ENCODE assay signal across 19 cellular contexts in the genomic region with DNA sequence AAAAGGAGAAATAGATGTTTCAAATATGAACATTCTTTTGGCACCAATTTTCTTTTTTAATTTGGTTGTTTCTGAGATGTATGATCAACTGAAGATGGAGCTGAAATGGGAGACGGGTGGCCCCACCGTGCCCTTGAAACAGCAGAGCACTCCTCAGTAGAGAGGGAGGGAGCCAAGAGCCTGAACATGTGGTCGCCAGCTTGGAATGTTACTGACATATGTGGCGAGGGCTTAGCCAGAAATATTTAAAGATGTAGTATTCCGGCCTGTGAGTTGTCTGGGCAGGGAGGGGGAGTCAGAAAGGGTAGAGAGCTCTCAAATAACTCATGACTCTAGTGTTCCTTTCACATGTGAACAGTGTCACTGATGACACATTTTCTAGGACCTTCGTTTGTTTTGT. TPM values are rescaled to one million over a fixed set of nuclear protein-coding genes. Genes with fewer than 3 reads are reported as not detected.
DNase-seq lines count a peak whose midpoint lies in the region; ATAC-seq and TF ChIP-seq lines count a peak whose summit lies in the region.
"Had no signal": no experiment of that assay in that cellular context is flagged by ENCODE, and none has a peak within 500 bp of the region (broad histone marks: within the 10 kb centered on the region; RNA-seq: fewer than 3 reads in every experiment).

No MANE protein-coding gene starts in this region.

- no peaks in the 10 kb centered on the region for H3K9me3 ChIP-seq in left ventricle myocardium inferior (replicated peaks)
- no peaks in the 10 kb centered on the region for H3K9me3 ChIP-seq in right atrium auricular region
- H3K9me3 ChIP-seq: breast epithelium, esophagus muscularis mucosa, HAP-1, ovary had no signal

- H3K4me3 ChIP-seq in left ventricle myocardium inferior = no peak overlapping the region
- H3K4me3 ChIP-seq in right atrium auricular region = no peak overlapping the region
- H3K4me3 ChIP-seq: breast epithelium, esophagus muscularis mucosa, HAP-1, ovary had no signal

- H3K9me3 Mint-ChIP-seq in activated T-cell treated with anti-CD3 and anti-CD28 coated beads, Interleukin-2, amount 50 U/mL, for 4 hours = no peaks in the 10 kb centered on the region

- intact Hi-C loops in left ventricle myocardium inferior (cut with micrococcal nuclease) = no loop called here

- TF ChIP-seq CTCF in left ventricle myocardium inferior (IDR thresholded peaks at IDR 0.05; ENCODE audit: borderline replicate concordance) (no peak), right atrium auricular region (IDR thresholded peaks at IDR 0.05) (no peak)

- H3K4me1 ChIP-seq in left ventricle myocardium inferior (peaks cover 30% of the 10 kb centered on the region), right atrium auricular region (peaks cover 0 to 9% of the 10 kb centered on the region in 2 donors)
- H3K4me1 ChIP-seq: breast epithelium, HAP-1 had no signal

- peak overlapping the region; percentile 13 for H3K27ac ChIP-seq in left ventricle myocardium inferior (replicated peaks)
- H3K27ac ChIP-seq in right atrium auricular region = no peak overlapping the region
- H3K27ac ChIP-seq: breast epithelium, esophagus muscularis mucosa, KMS-11, ovary had no signal

- DNase-seq in left ventricle myocardium inferior = no peak
- DNase-seq in right atrium auricular region (ENCODE audit: low spot score) = no peak
- peak; percentile 84 for DNase-seq in amniotic epithelial cell (ENCODE audit: low read depth)
- DNase-seq in iris pigment epithelial cell (ENCODE audit: low read depth) = peak; percentile 86
- no peak for DNase-seq in cortex of kidney (lab: John Stamatoyannopoulos, UW)
- no peak for DNase-seq in T-helper 2 cell
- no peak for DNase-seq in activated T-cell treated with anti-CD3 and anti-CD28 coated beads, Interleukin-2, amount 50 U/mL, for 4 hours
- DNase-seq: activated CD8-positive, alpha-beta memory T cell treated with anti-CD3 and anti-CD28 coated beads, Interleukin-2, amount 50 U/mL, for 48 hours; left cardiac atrium; NCI-H2107; stimulated activated CD4-positive, alpha-beta T cell treated with anti-CD3 and anti-CD28 coated beads, Interleukin-4, amount 100 ng/mL, for 1 hour had no signal

- no peak overlapping the region for H3K4me3 Mint-ChIP-seq in activated T-cell treated with anti-CD3 and anti-CD28 coated beads, Interleukin-2, amount 50 U/mL, for 4 hours
- H3K4me3 Mint-ChIP-seq: B cell had no signal

- H3K4me1 Mint-ChIP-seq in activated T-cell treated with anti-CD3 and anti-CD28 coated beads, Interleukin-2, amount 50 U/mL, for 4 hours (ENCODE audit: low read depth) = peaks cover 17% of the 10 kb centered on the region

- H3K36me3 ChIP-seq in left ventricle myocardium inferior = peaks cover 55% of the 10 kb centered on the region
- peaks cover 22% of the 10 kb centered on the region for H3K36me3 ChIP-seq in right atrium auricular region
- H3K36me3 ChIP-seq: breast epithelium, ovary had no signal

- no peaks in the 10 kb centered on the region for H3K27me3 ChIP-seq in left ventricle myocardium inferior (ENCODE audit: low read depth)
- H3K27me3 ChIP-seq in right atrium auricular region = no peaks in the 10 kb centered on the region
- H3K27me3 ChIP-seq: breast epithelium, esophagus muscularis mucosa, ovary had no signal

- ATAC-seq in activated T-cell treated with anti-CD3 and anti-CD28 coated beads, Interleukin-2, amount 50 U/mL, for 4 hours = no peak
- no peak for ATAC-seq in GM21737 (IDR thresholded peaks at IDR 0.05; ENCODE audit: unreplicated experiment)
- ATAC-seq: Panc1 had no signal

- H3K36me3 Mint-ChIP-seq in activated T-cell treated with anti-CD3 and anti-CD28 coated beads, Interleukin-2, amount 50 U/mL, for 4 hours (ENCODE audit: insufficient read depth) = peaks cover 35% of the 10 kb centered on the region

- H3K27me3 Mint-ChIP-seq in activated T-cell treated with anti-CD3 and anti-CD28 coated beads, Interleukin-2, amount 50 U/mL, for 4 hours (ENCODE audit: low read depth) = no peaks in the 10 kb centered on the region
- H3K27me3 Mint-ChIP-seq: B cell had no signal

RNA-seq across cellular contexts. Expression of gene MRC2, which starts 13.3 kb away (rescaled TPM):
- 22.8 TPM for total RNA-seq in left ventricle myocardium inferior
- total RNA-seq in right atrium auricular region = 10 to 100 TPM; 43.8 to 46.7 TPM
- 1 to 10 TPM; 3.4 to 6.2 (median 3.8) TPM for total RNA-seq in activated T-cell treated with anti-CD3 and anti-CD28 coated beads, Interleukin-2, amount 50 U/mL, for 4 hours

Comparison
In these comparisons a context has a peak if more than half of its experiments do, and no peak if none do; other contexts are left out.
1. DNase-seq: peak in amniotic epithelial cell (single experiment) and iris pigment epithelial cell (single experiment); none in left ventricle myocardium inferior (single experiment), right atrium auricular region (single experiment), cortex of kidney (single experiment), T-helper 2 cell (0 of 5) and activated T-cell treated with anti-CD3 and anti-CD28 coated beads, Interleukin-2, amount 50 U/mL, for 4 hours (single experiment).